9 cellular contexts compared by ENCODE assay signal in genomic region chr14:69696633-69697557, GRCh38.
DNase-seq lines count a peak whose midpoint lies in the region; ATAC-seq and TF ChIP-seq lines count a peak whose summit lies in the region.
"Had no signal": no experiment of that assay in that cellular context is flagged by ENCODE, and none has a peak within 500 bp of the region (broad histone marks: within the 10 kb centered on the region; RNA-seq: fewer than 3 reads in every experiment).

No MANE protein-coding gene starts in this region.

- H3K36me3 Mint-ChIP-seq in T-helper 1 cell treated with Interleukin-12 subunit alpha and Interleukin-12 subunit beta and Interleukin-4 antibody, amounts not matched to agents 30 μg/mL and 1 μg/mL, for 36 hours (ENCODE audit: low read depth): peaks cover 20% of the 10 kb centered on the region

- DNase-seq in activated CD4-positive, alpha-beta T cell treated with anti-CD3 and anti-CD28 coated beads for 4 hours: peak; percentile 34 to 43
- DNase-seq in activated CD4-positive, alpha-beta T cell treated with anti-CD3 and anti-CD28 coated beads, Interleukin-2, amount 50 U/mL, for 1 hour: no peak
- no peak for DNase-seq in esophagus squamous epithelium (lab: John Stamatoyannopoulos, UW)
- DNase-seq in stimulated activated naive CD8-positive, alpha-beta T cell treated with anti-CD3 and anti-CD28 coated beads, Interleukin-15, Interleukin-2, amounts not matched to agents 100 U/mL and 50 U/mL, for 24 hours: no peak
- no peak for DNase-seq in T1000 (lab: John Stamatoyannopoulos, UW)
- no peak for DNase-seq in MG63
- no peak for DNase-seq in NCI-H446 treated with DMSO at 0.1 percent for 48 hours (lab: John Stamatoyannopoulos, UW)
- DNase-seq: DND-41 had no signal

- peak overlapping the region; percentile 80 to 91 (median 86) for H3K27ac ChIP-seq in esophagus squamous epithelium

- no peaks in the 10 kb centered on the region for H3K9me3 Mint-ChIP-seq in T-helper 1 cell treated with Interleukin-12 subunit alpha and Interleukin-12 subunit beta and Interleukin-4 antibody, amounts not matched to agents 30 μg/mL and 1 μg/mL, for 36 hours

- no peak for TF ChIP-seq CTCF in esophagus squamous epithelium (IDR thresholded peaks at IDR 0.05)

- peak overlapping the region; percentile 12 for H3K4me3 Mint-ChIP-seq in T-helper 1 cell treated with Interleukin-12 subunit alpha and Interleukin-12 subunit beta and Interleukin-4 antibody, amounts not matched to agents 30 μg/mL and 1 μg/mL, for 36 hours

- H3K9me3 ChIP-seq in esophagus squamous epithelium (no peaks in the 10 kb centered on the region), MG63 (no peaks in the 10 kb centered on the region)

- H3K4me3 ChIP-seq in esophagus squamous epithelium: no peak overlapping the region
- no peak overlapping the region for H3K4me3 ChIP-seq in MG63

- peak overlapping the region; percentile 88 for H3K27ac Mint-ChIP-seq in T-helper 1 cell treated with Interleukin-12 subunit alpha and Interleukin-12 subunit beta and Interleukin-4 antibody, amounts not matched to agents 30 μg/mL and 1 μg/mL, for 36 hours

- H3K4me1 ChIP-seq in esophagus squamous epithelium: peaks cover 49 to 96% (median 75%) of the 10 kb centered on the region in 3 donors

- peak; percentile 64 for ATAC-seq in stimulated activated naive CD8-positive, alpha-beta T cell treated with anti-CD3 and anti-CD28 coated beads, Interleukin-15, Interleukin-2, amounts not matched to agents 100 U/mL and 50 U/mL, for 24 hours

- 57 to 70% methylated on average over 8 of the region's 8 CpGs for WGBS in esophagus squamous epithelium, 2 donors

- intact Hi-C loops in esophagus squamous epithelium (cut with DNase I): no loop called here

- H3K27me3 ChIP-seq in esophagus squamous epithelium: no peaks in the 10 kb centered on the region
- H3K27me3 ChIP-seq in MG63: no peaks in the 10 kb centered on the region

- H3K27me3 Mint-ChIP-seq in T-helper 1 cell treated with Interleukin-12 subunit alpha and Interleukin-12 subunit beta and Interleukin-4 antibody, amounts not matched to agents 30 μg/mL and 1 μg/mL, for 36 hours (ENCODE audit: low read depth): no peaks in the 10 kb centered on the region

- H3K36me3 ChIP-seq in esophagus squamous epithelium (no peaks in the 10 kb centered on the region), MG63 (no peaks in the 10 kb centered on the region)

- no peak for TF ChIP-seq POLR2A in esophagus squamous epithelium (IDR thresholded peaks at IDR 0.05)

- H3K4me1 Mint-ChIP-seq in T-helper 1 cell treated with Interleukin-12 subunit alpha and Interleukin-12 subunit beta and Interleukin-4 antibody, amounts not matched to agents 30 μg/mL and 1 μg/mL, for 36 hours (ENCODE audit: low read depth): peaks cover 78% of the 10 kb centered on the region

Comparison
In these comparisons a context has a peak if more than half of its experiments do, and no peak if none do; other contexts are left out.
1. DNase-seq: peak in activated CD4-positive, alpha-beta T cell treated with anti-CD3 and anti-CD28 coated beads for 4 hours (2 of 2); none in activated CD4-positive, alpha-beta T cell treated with anti-CD3 and anti-CD28 coated beads, Interleukin-2, amount 50 U/mL, for 1 hour (single experiment), esophagus squamous epithelium (single experiment), stimulated activated naive CD8-positive, alpha-beta T cell treated with anti-CD3 and anti-CD28 coated beads, Interleukin-15, Interleukin-2, amounts not matched to agents 100 U/mL and 50 U/mL, for 24 hours (single experiment), T1000 (single experiment), MG63 (single experiment) and NCI-H446 treated with DMSO at 0.1 percent for 48 hours (single experiment).